Comparison of ENCODE assay signal across 21 cellular contexts in the genomic region with DNA sequence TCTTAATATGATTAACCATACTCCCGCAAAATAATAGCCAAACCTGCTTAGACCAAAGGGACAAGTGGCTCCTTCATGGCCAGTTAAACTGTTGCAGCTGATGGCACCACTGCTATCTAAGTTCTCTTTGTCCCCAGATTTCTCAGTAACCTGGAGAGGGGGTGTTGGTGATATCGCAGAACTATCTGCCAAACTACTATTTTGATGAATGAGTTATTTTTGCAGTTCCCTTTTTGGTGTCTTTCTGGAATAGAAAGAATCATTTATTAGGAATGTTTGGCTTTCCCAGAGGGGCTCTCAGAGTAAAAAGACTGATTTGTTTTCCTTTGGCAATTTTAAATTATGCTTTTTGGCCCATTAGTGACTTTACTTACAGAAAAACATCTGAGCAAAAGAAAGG. TPM values are rescaled to one million over a fixed set of nuclear protein-coding genes. Genes with fewer than 3 reads are reported as not detected.
A peak's percentile ranks its signal among the peaks of the same experiment; 100 is the strongest.
DNase-seq lines count a peak whose midpoint lies in the region; ATAC-seq, FAIRE-seq and TF ChIP-seq lines count a peak whose summit lies in the region.
"Had no signal": no experiment of that assay in that cellular context is flagged by ENCODE, and none has a peak within 500 bp of the region (broad histone marks: within the 10 kb centered on the region; RNA-seq: fewer than 3 reads in every experiment).

No MANE protein-coding gene starts in this region.

- H3K9me3 ChIP-seq in IMR-90 (ENCODE audit: control insufficient read depth, insufficient read depth, low read length) (no peaks in the 10 kb centered on the region), K562 (replicated peaks; ENCODE audit: control insufficient read depth, insufficient read depth, low read depth, low read length) (no peaks in the 10 kb centered on the region), fibroblast of lung (ENCODE audit: control insufficient read depth, insufficient read depth, low read depth, low read length) (no peaks in the 10 kb centered on the region)
- H3K9me3 ChIP-seq: A549, BLaER1, Caco-2, HAP-1 had no signal

- intact Hi-C loops in IMR-90 (cut with micrococcal nuclease) (loop anchor here (5.0 kb wide), 2 partner anchors 63 to 448 kb away; no protein-coding TSS in a partner anchor), K562 (cut with micrococcal nuclease) (no loop called here), Right ventricle myocardium inferior (cut with DNase I) (no loop called here), MCF 10A (cut with micrococcal nuclease) (no loop called here)

- WGBS in IMR-90 (ENCODE audit: extremely low coverage in 2 of 2, insufficient read length in 1 of 2), 2 experiments, result no CpG with 5 or more reads among the region's 2 CpGs
- 27% methylated on average over 2 of the region's 2 CpGs for WGBS in K562 (ENCODE audit: insufficient coverage, low coverage, missing lambda C conversion rate)

- POLR2A ChIA-PET in IMR-90 (lab: Charles Lee; ENCODE audit: unreplicated experiment), result no interaction called here
- POLR2A ChIA-PET in K562 (lab: Yijun Ruan, JAX), result no interaction called here
- POLR2A ChIA-PET in MCF 10A (lab: Yijun Ruan, JAX), result no interaction called here

- no peak for TF ChIP-seq POLR2A in IMR-90 (IDR thresholded peaks at IDR 0.05; ENCODE audit: low read depth, low read length)
- no peak for TF ChIP-seq POLR2A in K562 (conservative IDR thresholded peaks at IDR 0.05)

- no peak for ATAC-seq in IMR-90 (ENCODE audit: low read depth)
- no peak for ATAC-seq in K562
- ATAC-seq in GM18502 (IDR thresholded peaks at IDR 0.05; ENCODE audit: poor library complexity, unreplicated experiment), result no peak
- ATAC-seq in Right ventricle myocardium inferior, result no peak
- ATAC-seq: A549 had no signal

- peak overlapping the region; percentile 96 for H2BK15ac ChIP-seq in IMR-90 (ENCODE audit: low read depth, low read length)

- H3K27ac Mint-ChIP-seq in MCF 10A (ENCODE audit: low read depth, unreplicated experiment), result no peak overlapping the region

- no peaks in the 10 kb centered on the region for H3K27me3 ChIP-seq in ACC112 (ENCODE audit: insufficient read depth, low read length)
- H3K27me3 ChIP-seq in IMR-90 (ENCODE audit: control insufficient read depth, insufficient read depth, low read length), result no peaks in the 10 kb centered on the region
- no peaks in the 10 kb centered on the region for H3K27me3 ChIP-seq in K562 (ENCODE audit: control insufficient read depth in 2 of 2, insufficient read depth in 2 of 2, low read length in 2 of 2)
- H3K27me3 ChIP-seq in fibroblast of lung (ENCODE audit: control insufficient read depth, insufficient read depth, low read length), result no peaks in the 10 kb centered on the region
- H3K27me3 ChIP-seq: BLaER1 had no signal

- peak overlapping the region; percentile 50 for H3K18ac ChIP-seq in IMR-90 (ENCODE audit: low read depth, low read length)

- TF ChIP-seq CTCF in IMR-90 (conservative IDR thresholded peaks at IDR 0.05; ENCODE audit: low read depth, low read length) (no peak), K562 (IDR thresholded peaks at IDR 0.05 in 2 of 3, conservative IDR thresholded peaks at IDR 0.05 in 1 of 3; ENCODE audit: insufficient read depth in 2 of 3, low read depth in 1 of 3, low read length in 3 of 3) (no peak), fibroblast of lung (conservative IDR thresholded peaks at IDR 0.05 in 1 of 2, IDR thresholded peaks at IDR 0.05 in 1 of 2; ENCODE audit: low read depth in 1 of 2, low read length in 2 of 2) (no peak), MCF 10A (IDR thresholded peaks at IDR 0.05; ENCODE audit: unreplicated experiment) (no peak)

- peak overlapping the region; percentile 29; the same call in 1 of the 2 replicates for H3K27ac ChIP-seq in ACC112 (ENCODE audit: low read depth, low read length)
- H3K27ac ChIP-seq in IMR-90 (ENCODE audit: insufficient read depth, low read length), result peak overlapping the region; percentile 52
- peak overlapping the region; percentile 42; the same call in 1 of the 3 replicates for H3K27ac ChIP-seq in K562 (ENCODE audit: extremely low read depth, low read depth, low read length)
- peak overlapping the region; percentile 37 for H3K27ac ChIP-seq in fibroblast of lung (ENCODE audit: insufficient read depth, low read length)
- H3K27ac ChIP-seq: 22Rv1, A549, BLaER1, GM23248 had no signal

- H2AK5ac ChIP-seq in IMR-90 (ENCODE audit: low read depth, low read length), result peak overlapping the region; percentile 87

- H3K4me2 ChIP-seq in IMR-90 (ENCODE audit: low read depth, low read length) (no peak overlapping the region), K562 (ENCODE audit: insufficient read depth, low read length) (no peak overlapping the region), fibroblast of lung (ENCODE audit: extremely low read depth, insufficient read depth, low read length) (no peak overlapping the region)
- H3K4me2 ChIP-seq: A549, BLaER1 had no signal

- peak overlapping the region; percentile 61; the same call in 1 of the 2 replicates for H3K23ac ChIP-seq in IMR-90 (ENCODE audit: low read depth, low read length)

- peaks cover 33% of the 10 kb centered on the region for H3K9me1 ChIP-seq in IMR-90 (ENCODE audit: insufficient read depth, low read length)
- H3K9me1 ChIP-seq in K562 (ENCODE audit: control insufficient read depth, insufficient read depth, low read length), result no peaks in the 10 kb centered on the region

- peak overlapping the region; percentile 83 for H4K91ac ChIP-seq in IMR-90 (ENCODE audit: insufficient read depth, low read depth, low read length)

- peaks cover 40% of the 10 kb centered on the region for H3K4me1 Mint-ChIP-seq in MCF 10A (ENCODE audit: insufficient read depth, unreplicated experiment)
- H3K4me1 Mint-ChIP-seq: CD8-positive, alpha-beta memory T cell had no signal

- peak; percentile 25; the same call in 1 of the 2 replicates for TF ChIP-seq EP300 in K562 (IDR thresholded peaks at IDR 0.05; ENCODE audit: low read length)

- in situ Hi-C loops in IMR-90 (cut with MboI; ENCODE audit: low sequenced_read_pairs), result loop anchor here (5.0 kb wide), 1 partner anchor 63 kb away; no protein-coding TSS in a partner anchor
- in situ Hi-C loops in K562 (cut with MboI), result no loop called here

- peaks cover 4 to 39% of the 10 kb centered on the region in 2 experiments for H3K79me1 ChIP-seq in IMR-90 (ENCODE audit: low read depth in 1 of 2, low read length in 2 of 2)

- H3K27me3 Mint-ChIP-seq in MCF 10A (ENCODE audit: insufficient read depth, unreplicated experiment), result no peaks in the 10 kb centered on the region

- H3K79me2 ChIP-seq in ACC112 (ENCODE audit: control insufficient read depth, insufficient read depth, low read length, unreplicated experiment) (no peaks in the 10 kb centered on the region), K562 (ENCODE audit: control insufficient read depth, insufficient read depth, low read length) (no peaks in the 10 kb centered on the region), fibroblast of lung (ENCODE audit: control insufficient read depth, insufficient read depth, low read length) (no peaks in the 10 kb centered on the region)

- H3K4ac ChIP-seq in IMR-90 (ENCODE audit: low read depth, low read length), result peak overlapping the region; percentile 86

- CTCF ChIA-PET in IMR-90 (lab: Yijun Ruan, JAX), result no interaction called here
- CTCF ChIA-PET in K562 (lab: Yijun Ruan, JAX; ENCODE audit: low intra/inter-chr PET ratio), result no interaction called here
- CTCF ChIA-PET in MCF 10A (lab: Yijun Ruan, JAX), result no interaction called here

- no peaks in the 10 kb centered on the region for H3K36me3 Mint-ChIP-seq in MCF 10A (ENCODE audit: insufficient read depth, unreplicated experiment)
- H3K36me3 Mint-ChIP-seq: CD4-positive, CD25-positive, alpha-beta regulatory T cell; CD8-positive, alpha-beta memory T cell had no signal

- peak overlapping the region; percentile 93 for H2BK20ac ChIP-seq in IMR-90 (ENCODE audit: low read depth, low read length)

- H3K36me3 ChIP-seq in ACC112 (ENCODE audit: insufficient read depth, low read length), result no peaks in the 10 kb centered on the region
- no peaks in the 10 kb centered on the region for H3K36me3 ChIP-seq in IMR-90 (ENCODE audit: control insufficient read depth, insufficient read depth, low read length)
- H3K36me3 ChIP-seq in K562 (ENCODE audit: control insufficient read depth, insufficient read depth, low read length), result no peaks in the 10 kb centered on the region
- H3K36me3 ChIP-seq in fibroblast of lung (ENCODE audit: control insufficient read depth, insufficient read depth, low read length), result no peaks in the 10 kb centered on the region
- H3K36me3 ChIP-seq: BLaER1, HAP-1 had no signal

- peak overlapping the region; percentile 78 for H2BK5ac ChIP-seq in IMR-90 (ENCODE audit: low read depth, low read length, poor library complexity, severe bottlenecking)

- FAIRE-seq in K562 (lab: Jason Lieb, UNC), result no peak
- FAIRE-seq: A549, D721Med, G401.6, GM12891, GM18507 had no signal

- no peak overlapping the region for H3K4me3 ChIP-seq in ACC112 (ENCODE audit: low read depth, low read length)
- H3K4me3 ChIP-seq in IMR-90 (ENCODE audit: insufficient read depth, low read depth, low read length), result no peak overlapping the region
- H3K4me3 ChIP-seq in K562, result no peak overlapping the region
- H3K4me3 ChIP-seq in fibroblast of lung (replicated peaks in 1 of 4; ENCODE audit: control extremely low read depth in 1 of 4, insufficient read depth in 1 of 4, low read depth in 3 of 4, low read length in 4 of 4), result no peak overlapping the region
- H3K4me3 ChIP-seq: A549, BLaER1, GM23248, HAP-1 had no signal

- H4K5ac ChIP-seq in IMR-90 (ENCODE audit: low read depth, low read length), result peak overlapping the region; percentile 72; the same call in 1 of the 2 replicates

- H4K8ac ChIP-seq in IMR-90 (ENCODE audit: low read depth in 2 of 2, low read length in 2 of 2), result peak overlapping the region; percentile 86 to 93

- no TSS peak for BruUV-seq in IMR-90 (replicated peaks; lab: Mats Ljungman, UMichigan)
- no TSS peak for BruUV-seq in K562 (replicated peaks; lab: Mats Ljungman, UMichigan)
- no TSS peak for BruUV-seq in MCF 10A (replicated peaks; lab: Mats Ljungman, UMichigan)

- H3K4me1 ChIP-seq in ACC112 (ENCODE audit: control insufficient read depth, insufficient read depth, low read length, unreplicated experiment) (peaks cover 58% of the 10 kb centered on the region), IMR-90 (ENCODE audit: control insufficient read depth, insufficient read depth, low read length) (peaks cover 41% of the 10 kb centered on the region), K562 (replicated peaks in 1 of 2; ENCODE audit: control insufficient read depth in 2 of 2, insufficient read depth in 2 of 2, low read length in 2 of 2) (peaks cover 30 to 83% of the 10 kb centered on the region in 2 experiments), fibroblast of lung (ENCODE audit: control insufficient read depth, extremely low read depth, insufficient read depth, low read length) (peaks cover 33% of the 10 kb centered on the region)
- H3K4me1 ChIP-seq: BLaER1, HAP-1 had no signal

- no peak overlapping the region for H3K4me3 Mint-ChIP-seq in MCF 10A (ENCODE audit: unreplicated experiment)
- H3K4me3 Mint-ChIP-seq: CD4-positive, CD25-positive, alpha-beta regulatory T cell; CD8-positive, alpha-beta memory T cell had no signal

- TF ChIP-seq RAD21 in IMR-90 (IDR thresholded peaks at IDR 0.05; ENCODE audit: low read length), result no peak
- TF ChIP-seq RAD21 in K562 (CRISPR knock-in tag; conservative IDR thresholded peaks at IDR 0.05 in 1 of 2, IDR thresholded peaks at IDR 0.05 in 1 of 2), result no peak

- H2AFZ ChIP-seq in ACC112 (ENCODE audit: low read length, unreplicated experiment) (no peak overlapping the region), IMR-90 (replicated peaks; ENCODE audit: low read length, poor library complexity) (no peak overlapping the region), K562 (ENCODE audit: low read depth, low read length) (peak overlapping the region; percentile 24), fibroblast of lung (ENCODE audit: low read length) (no peak overlapping the region)
- H2AFZ ChIP-seq: GM23248 had no signal

- H2AK9ac ChIP-seq in IMR-90 (replicated peaks; ENCODE audit: low read depth, low read length, poor library complexity), result no peak overlapping the region

- H4K20me1 ChIP-seq in IMR-90 (ENCODE audit: insufficient read depth, low read length), result no peaks in the 10 kb centered on the region
- H4K20me1 ChIP-seq in K562 (replicated peaks; ENCODE audit: control insufficient read depth, insufficient read depth, low read length), result no peaks in the 10 kb centered on the region
- no peaks in the 10 kb centered on the region for H4K20me1 ChIP-seq in fibroblast of lung (ENCODE audit: control insufficient read depth, extremely low read depth, insufficient read depth, low read length)
- H4K20me1 ChIP-seq: BLaER1 had no signal

- DNase-seq in IMR-90, result no peak
- DNase-seq in K562 (ENCODE audit: extremely low read depth in 1 of 4, low spot score in 3 of 4), result no peak
- no peak for DNase-seq in fibroblast of lung (ENCODE audit: low read depth in 2 of 2)
- no peak for DNase-seq in Right ventricle myocardium inferior (ENCODE audit: missing footprints)
- no peak for DNase-seq in MCF 10A (ENCODE audit: unreplicated experiment)
- no peak for DNase-seq in SHP77 (lab: John Stamatoyannopoulos, UW)
- DNase-seq: Caco-2; CD4-positive, CD25-positive, alpha-beta regulatory T cell; CD8-positive, alpha-beta memory T cell; GM23248 had no signal

- H3K14ac ChIP-seq in IMR-90 (replicated peaks; ENCODE audit: low read depth, low read length), result peak overlapping the region; percentile 53; the same call in 1 of the 2 replicates

- H3K9ac ChIP-seq in IMR-90 (ENCODE audit: low read depth, low read length) (no peak overlapping the region), K562 (ENCODE audit: insufficient read depth in 1 of 2, low read depth in 2 of 2, low read length in 2 of 2) (peak overlapping the region in 1 of 2 experiments; percentile 76; a peak in 1 of 4 replicates), fibroblast of lung (ENCODE audit: insufficient read depth, low read length) (no peak overlapping the region)
- H3K9ac ChIP-seq: BLaER1, GM23248 had no signal

- dilution Hi-C loops in IMR-90 (cut with HindIII; ENCODE audit: low sequenced_read_pairs, unreplicated experiment), result no loop called here

- H3K56ac ChIP-seq in IMR-90 (ENCODE audit: extremely low read depth, insufficient read depth, low read length), result no peak overlapping the region

- H2BK120ac ChIP-seq in IMR-90 (ENCODE audit: low read depth, low read length), result peak overlapping the region; percentile 94

- no peaks in the 10 kb centered on the region for H3K9me3 Mint-ChIP-seq in MCF 10A (ENCODE audit: unreplicated experiment)
- H3K9me3 Mint-ChIP-seq: CD4-positive, CD25-positive, alpha-beta regulatory T cell; CD8-positive, alpha-beta memory T cell had no signal

RNA-seq across cellular contexts. Expression of gene CLEC3B, which starts 33.0 kb away (rescaled TPM):
- 1.9 and 3.6 TPM in 2 replicates for total RNA-seq in IMR-90 (2012; rRNA removed)
- 13.2 and 13.8 TPM in 2 replicates for polyA plus RNA-seq in IMR-90 (2012; rRNA removed)
- 20.2 and 52.4 TPM in 2 replicates for polyA plus RNA-seq in IMR-90 (2012; cell fraction: cytosol; rRNA removed)
- 7.8 and 10.6 TPM in 2 replicates for polyA plus RNA-seq in IMR-90 (2012; cell fraction: nucleus; rRNA removed; ENCODE audit: low replicate concordance)
- total RNA-seq in K562 (2011; cell fraction: chromatin; rRNA removed; ENCODE audit: low replicate concordance), result not detected in 2 replicates
- total RNA-seq in K562 (2011; cell fraction: nucleolus; rRNA removed), result 0.33 TPM in 1 of 2 replicates, not detected in the other
- total RNA-seq in K562 (2011; cell fraction: nucleoplasm; rRNA removed), result not detected in 2 replicates
- 0.33 TPM in 1 of 2 replicates, not detected in the other for total RNA-seq in K562 (2014; rRNA removed)
- not detected in 2 replicates for total RNA-seq in K562 (2014; rRNA removed; fragmentation: Illumina TruSeq; extraction: Trizol)
- not detected in 2 replicates for total RNA-seq in K562 (2015; rRNA removed; fragmentation: Illumina TruSeq; extraction: Trizol)
- not detected in 2 replicates for total RNA-seq in K562 (2021)
- polyA plus RNA-seq in K562 (2011; rRNA removed), result 0.19 TPM in 1 of 2 replicates, not detected in the other
- polyA plus RNA-seq in K562 (2011; cell fraction: cytosol; rRNA removed), result 0.27 TPM in 1 of 2 replicates, not detected in the other
- polyA plus RNA-seq in K562 (2011; cell fraction: nucleus; rRNA removed), result 0.41 and 0.52 TPM in 2 replicates
- polyA plus RNA-seq in K562 (2012), result 0.19 TPM in 1 of 2 replicates, not detected in the other
- not detected in 2 replicates for polyA plus RNA-seq in K562 (2014; fragmentation: Illumina TruSeq; extraction: Trizol)
- polyA plus RNA-seq in K562 (2014; fragmentation: Nextera tagmentation; extraction: Ambion mirVana), result not detected
- not detected in 2 replicates for polyA plus RNA-seq in K562 (2014; rRNA removed)
- not detected in 2 replicates for polyA minus RNA-seq in K562 (2011; rRNA and poly(A)+ RNA removed)
- not detected in 2 replicates for polyA minus RNA-seq in K562 (2011; cell fraction: cytosol; rRNA and poly(A)+ RNA removed)
- polyA minus RNA-seq in K562 (2011; cell fraction: nucleus; rRNA and poly(A)+ RNA removed), result 0.54 TPM in 1 of 2 replicates, not detected in the other
- total RNA-seq in fibroblast of lung, result 20.0 and 56.3 TPM in 2 replicates
- polyA plus RNA-seq in fibroblast of lung, result 49.2 and 87.2 TPM in 2 replicates
- 93.0 and 161 TPM in 2 replicates for polyA plus RNA-seq in fibroblast of lung (2012)
- polyA minus RNA-seq in fibroblast of lung (ENCODE audit: low replicate concordance), result 15.2 and 32.2 TPM in 2 replicates
- total RNA-seq in Right ventricle myocardium inferior, result 70.8 TPM
- total RNA-seq in MCF 10A (2022), result not detected in 2 replicates
- total RNA-seq: HT-29 had no signal
- polyA plus RNA-seq: A549; CD8-positive, alpha-beta memory T cell had no signal
